10 cellular contexts compared by ENCODE assay signal in the genomic region with DNA sequence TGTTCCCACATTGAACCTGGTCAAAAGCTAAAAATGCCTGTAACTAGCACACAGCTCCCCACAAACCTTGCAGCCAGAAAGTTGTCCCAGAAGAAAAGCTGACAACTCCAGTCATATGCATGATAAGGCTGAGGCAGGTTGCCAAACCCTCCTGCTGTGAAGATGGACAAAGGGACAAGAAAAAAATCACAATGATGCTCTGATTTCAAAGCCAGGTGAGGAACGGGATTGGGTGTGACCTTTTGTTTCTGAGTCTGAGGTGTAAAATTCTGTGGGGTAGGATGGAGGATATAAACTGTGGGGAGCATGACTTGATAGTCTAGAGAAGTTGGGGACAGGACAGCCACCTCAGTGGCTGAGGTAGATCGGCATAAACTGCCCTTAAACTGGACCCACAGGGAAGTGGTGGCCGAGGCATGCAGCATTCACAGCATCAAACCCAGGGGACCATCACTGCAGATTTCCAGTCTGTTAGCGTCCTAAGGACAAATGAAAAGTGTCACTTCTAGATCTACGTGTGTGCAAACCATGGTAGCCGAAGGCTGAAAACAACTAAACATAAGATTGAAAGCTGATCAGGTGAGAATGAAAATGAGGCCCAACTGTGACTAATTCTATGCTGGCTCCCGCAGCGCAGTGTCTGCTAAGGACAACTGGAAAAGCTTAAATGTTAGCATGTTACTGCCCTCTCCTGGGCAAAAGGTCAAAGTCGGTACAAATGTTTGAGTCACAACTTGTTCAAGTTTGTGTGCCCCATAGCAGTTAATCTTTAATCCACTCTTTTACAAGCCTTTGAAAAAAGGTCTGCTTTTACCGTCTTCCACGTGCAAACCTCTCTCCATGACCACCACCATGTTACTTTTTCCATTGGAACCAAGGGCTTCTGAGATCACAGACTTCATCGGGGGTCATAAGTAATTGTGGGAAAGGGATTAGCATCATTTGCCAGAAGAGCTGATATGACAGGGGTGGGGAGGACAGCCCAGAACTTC. TPM values are rescaled to one million over a fixed set of nuclear protein-coding genes. Genes with fewer than 3 reads are reported as not detected.
DNase-seq lines count a peak whose midpoint lies in the region; ATAC-seq and TF ChIP-seq lines count a peak whose summit lies in the region.
"Had no signal": no experiment of that assay in that cellular context is flagged by ENCODE, and none has a peak within 500 bp of the region (broad histone marks: within the 10 kb centered on the region; RNA-seq: fewer than 3 reads in every experiment).

No MANE protein-coding gene starts in this region.

- H3K27ac ChIP-seq in HCT116 (ENCODE audit: low read depth, low read length): peak overlapping the region; percentile 67

- TF ChIP-seq POLR2A in HCT116 (IDR thresholded peaks at IDR 0.05; ENCODE audit: borderline replicate concordance, extremely low read depth, insufficient read depth, insufficient read length): no peak

- DNase-seq in activated CD4-positive, alpha-beta T cell treated with anti-CD3 and anti-CD28 coated beads, Interleukin-2, amount 50 U/mL, for 48 hours: peak; percentile 4 to 9
- DNase-seq in activated CD4-positive, alpha-beta T cell treated with anti-CD3 and anti-CD28 coated beads, Interleukin-2, amount 10 ng/mL, durations not matched to agents 7 days and 5 days: no peak
- DNase-seq in HCT116 (ENCODE audit: low read depth, low spot score) (peak; percentile 77), NCI-H1105 (lab: John Stamatoyannopoulos, UW) (peak; percentile 51), adipocyte (ENCODE audit: low read depth) (peak; percentile 0), islet precursor cell (peak; percentile 85), NCI-H774 (lab: John Stamatoyannopoulos, UW) (no peak)

- no peaks in the 10 kb centered on the region for H3K9me3 Mint-ChIP-seq in activated CD4-positive, alpha-beta T cell treated with anti-CD3 and anti-CD28 coated beads, Interleukin-2, amount 10 ng/mL, durations not matched to agents 7 days and 5 days

- no peak overlapping the region for H3K4me3 Mint-ChIP-seq in activated CD4-positive, alpha-beta T cell treated with anti-CD3 and anti-CD28 coated beads, Interleukin-2, amount 10 ng/mL, durations not matched to agents 7 days and 5 days
- H3K4me3 Mint-ChIP-seq: CD4-positive, CD25-positive, alpha-beta regulatory T cell; stimulated activated naive CD8-positive, alpha-beta T cell treated with anti-CD3 and anti-CD28 coated beads, Interleukin-15, Interleukin-2, amounts not matched to agents 100 ng/mL and 50 ng/mL, for 24 hours had no signal

- no peaks in the 10 kb centered on the region for H3K36me3 Mint-ChIP-seq in activated CD4-positive, alpha-beta T cell treated with anti-CD3 and anti-CD28 coated beads, Interleukin-2, amount 10 ng/mL, durations not matched to agents 7 days and 5 days (ENCODE audit: low read depth)
- H3K36me3 Mint-ChIP-seq: CD4-positive, CD25-positive, alpha-beta regulatory T cell had no signal

- CTCF ChIA-PET in activated CD4-positive, alpha-beta T cell treated with anti-CD3 and anti-CD28 coated beads, Interleukin-2, amount 10 ng/mL, durations not matched to agents 7 days and 5 days (lab: Charles Lee): no interaction called here
- CTCF ChIA-PET in HCT116 (lab: Charles Lee): interaction anchor here (0.6 to 2.1 kb wide), 21 partner anchors 9 to 731 kb away, joined by 3 to 26 read pairs (median 5); no protein-coding TSS in a partner anchor

- intact Hi-C loops in HCT116 (cut with micrococcal nuclease): loop anchor here (1.0 to 5.0 kb wide), 5 partner anchors 77 to 687 kb away; no protein-coding TSS in a partner anchor

- peaks cover 22 to 23% of the 10 kb centered on the region in 2 experiments for H3K4me1 ChIP-seq in HCT116 (ENCODE audit: control insufficient read depth in 1 of 2, insufficient read depth in 2 of 2, low read length in 2 of 2)
- peaks cover 15% of the 10 kb centered on the region for H3K4me1 ChIP-seq in adipocyte (ENCODE audit: control insufficient read depth, insufficient read depth, low read length)

- H3K4me2 ChIP-seq in HCT116 (ENCODE audit: low read length): peak overlapping the region; percentile 57

- H3K9me2 ChIP-seq in HCT116 (ENCODE audit: insufficient read depth): no peaks in the 10 kb centered on the region

- POLR2A ChIA-PET in activated CD4-positive, alpha-beta T cell treated with anti-CD3 and anti-CD28 coated beads, Interleukin-2, amount 10 ng/mL, durations not matched to agents 7 days and 5 days (lab: Charles Lee): no interaction called here
- POLR2A ChIA-PET in HCT116 (lab: Charles Lee): no interaction called here

- no TSS peak for BruUV-seq in HCT116 (replicated peaks; lab: Mats Ljungman, UMichigan)

- peak overlapping the region in 1 of 2 experiments; percentile 26; a peak in 1 of 4 replicates for H3K4me3 ChIP-seq in HCT116 (replicated peaks in 1 of 2; ENCODE audit: low read depth in 1 of 2, low read length in 2 of 2)
- H3K4me3 ChIP-seq in adipocyte (ENCODE audit: low read length): no peak overlapping the region

- H3K9ac ChIP-seq in HCT116 (ENCODE audit: low read length): peak overlapping the region; percentile 33
- peak overlapping the region; percentile 9 for H3K9ac ChIP-seq in adipocyte (ENCODE audit: low read length)

- H3K27me3 Mint-ChIP-seq in activated CD4-positive, alpha-beta T cell treated with anti-CD3 and anti-CD28 coated beads, Interleukin-2, amount 10 ng/mL, durations not matched to agents 7 days and 5 days: peaks cover 26% of the 10 kb centered on the region

- peak overlapping the region; percentile 79 for H2AFZ ChIP-seq in HCT116 (ENCODE audit: low read depth, low read length, poor library complexity, severe bottlenecking)

- peak; percentile 96 for ATAC-seq in HCT116
- ATAC-seq in GM21447 (IDR thresholded peaks at IDR 0.05; ENCODE audit: unreplicated experiment): no peak

- H3K4me1 Mint-ChIP-seq in activated CD4-positive, alpha-beta T cell treated with anti-CD3 and anti-CD28 coated beads, Interleukin-2, amount 10 ng/mL, durations not matched to agents 7 days and 5 days: no peaks in the 10 kb centered on the region
- H3K4me1 Mint-ChIP-seq: CD4-positive, CD25-positive, alpha-beta regulatory T cell had no signal

- no peaks in the 10 kb centered on the region for H3K79me2 ChIP-seq in HCT116 (ENCODE audit: insufficient read depth, low read length)

- peak; percentile 49 to 65 (median 61); a peak in 5 of 6 replicates for TF ChIP-seq CTCF in HCT116 (IDR thresholded peaks at IDR 0.05 in 2 of 3, conservative IDR thresholded peaks at IDR 0.05 in 1 of 3; ENCODE audit: borderline replicate concordance in 1 of 3, insufficient read depth in 1 of 3, low read depth in 2 of 3, low read length in 2 of 3)

- no peaks in the 10 kb centered on the region for H3K36me3 ChIP-seq in HCT116 (ENCODE audit: control insufficient read depth in 1 of 2, insufficient read depth in 2 of 2, low read length in 2 of 2)
- H3K36me3 ChIP-seq in adipocyte (ENCODE audit: control insufficient read depth, insufficient read depth, low read length, severe bottlenecking): no peaks in the 10 kb centered on the region

- H3K9me3 ChIP-seq in HCT116 (ENCODE audit: control insufficient read depth in 1 of 2, insufficient read depth in 1 of 2, low read depth in 1 of 2, low read length in 2 of 2) (peaks cover 0 to 5% of the 10 kb centered on the region in 2 experiments; a peak in 1 of 4 replicates), adipocyte (ENCODE audit: control insufficient read depth, low read length) (peaks cover 17% of the 10 kb centered on the region)

- RAD21 ChIA-PET in HCT116 (lab: Charles Lee; ENCODE audit: low non-redundant PET in 1 of 2, low total read pairs in 2 of 2, uncharacterized antibody in 2 of 2, unreplicated experiment in 2 of 2): interaction anchor here (0.8 to 1.5 kb wide), 8 partner anchors 40 to 687 kb away, joined by 3 to 8 read pairs (median 3); no protein-coding TSS in a partner anchor

- no peaks in the 10 kb centered on the region for H3K27me3 ChIP-seq in HCT116 (ENCODE audit: insufficient read depth, low read length)
- H3K27me3 ChIP-seq in adipocyte (replicated peaks; ENCODE audit: control insufficient read depth, insufficient read depth, low read length): no peaks in the 10 kb centered on the region

- no peaks in the 10 kb centered on the region for H4K20me1 ChIP-seq in HCT116 (ENCODE audit: insufficient read depth)

- peak; percentile 88 for TF ChIP-seq RAD21 in HCT116 (IDR thresholded peaks at IDR 0.05; ENCODE audit: low read depth)

- H3K27ac Mint-ChIP-seq in activated CD4-positive, alpha-beta T cell treated with anti-CD3 and anti-CD28 coated beads, Interleukin-2, amount 10 ng/mL, durations not matched to agents 7 days and 5 days: no peak overlapping the region
- H3K27ac Mint-ChIP-seq: CD4-positive, CD25-positive, alpha-beta regulatory T cell; stimulated activated naive CD8-positive, alpha-beta T cell treated with anti-CD3 and anti-CD28 coated beads, Interleukin-15, Interleukin-2, amounts not matched to agents 100 ng/mL and 50 ng/mL, for 24 hours had no signal

TF ChIP-seq in HCT116, 20 proteins besides CTCF, POLR2A, EP300 and RAD21 (continues in another document):
- TF ChIP-seq SP1 (IDR thresholded peaks at IDR 0.05; ENCODE audit: low read depth): peak; percentile 63
- TF ChIP-seq, protein P1, sequence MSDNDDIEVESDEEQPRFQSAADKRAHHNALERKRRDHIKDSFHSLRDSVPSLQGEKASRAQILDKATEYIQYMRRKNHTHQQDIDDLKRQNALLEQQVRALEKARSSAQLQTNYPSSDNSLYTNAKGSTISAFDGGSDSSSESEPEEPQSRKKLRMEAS (IDR thresholded peaks at IDR 0.05): peak; percentile 59
- TF ChIP-seq, protein P2, sequence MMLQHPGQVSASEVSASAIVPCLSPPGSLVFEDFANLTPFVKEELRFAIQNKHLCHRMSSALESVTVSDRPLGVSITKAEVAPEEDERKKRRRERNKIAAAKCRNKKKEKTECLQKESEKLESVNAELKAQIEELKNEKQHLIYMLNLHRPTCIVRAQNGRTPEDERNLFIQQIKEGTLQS (IDR thresholded peaks at IDR 0.05): no peak
- TF ChIP-seq, protein P3, sequence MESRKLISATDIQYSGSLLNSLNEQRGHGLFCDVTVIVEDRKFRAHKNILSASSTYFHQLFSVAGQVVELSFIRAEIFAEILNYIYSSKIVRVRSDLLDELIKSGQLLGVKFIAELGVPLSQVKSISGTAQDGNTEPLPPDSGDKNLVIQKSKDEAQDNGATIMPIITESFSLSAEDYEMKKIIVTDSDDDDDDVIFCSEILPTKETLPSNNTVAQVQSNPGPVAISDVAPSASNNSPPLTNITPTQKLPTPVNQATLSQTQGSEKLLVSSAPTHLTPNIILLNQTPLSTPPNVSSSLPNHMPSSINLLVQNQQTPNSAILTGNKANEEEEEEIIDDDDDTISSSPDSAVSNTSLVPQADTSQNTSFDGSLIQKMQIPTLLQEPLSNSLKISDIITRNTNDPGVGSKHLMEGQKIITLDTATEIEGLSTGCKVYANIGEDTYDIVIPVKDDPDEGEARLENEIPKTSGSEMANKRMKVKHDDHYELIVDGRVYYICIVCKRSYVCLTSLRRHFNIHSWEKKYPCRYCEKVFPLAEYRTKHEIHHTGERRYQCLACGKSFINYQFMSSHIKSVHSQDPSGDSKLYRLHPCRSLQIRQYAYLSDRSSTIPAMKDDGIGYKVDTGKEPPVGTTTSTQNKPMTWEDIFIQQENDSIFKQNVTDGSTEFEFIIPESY (IDR thresholded peaks at IDR 0.05; ENCODE audit: extremely low read depth, insufficient replicate concordance, low read length): no peak

RNA-seq across cellular contexts. Expression of a gene that starts 39.8 kb away (rescaled TPM):
- total RNA-seq in activated CD4-positive, alpha-beta T cell treated with anti-CD3 and anti-CD28 coated beads, Interleukin-2, amount 10 ng/mL, durations not matched to agents 7 days and 5 days: not detected
- 14.2 TPM for total RNA-seq in HCT116 (2021; ENCODE audit: unreplicated experiment)
- 2.4 and 2.6 TPM in 2 replicates for polyA plus RNA-seq in HCT116 (2012)
- total RNA-seq: CD4-positive, CD25-positive, alpha-beta regulatory T cell had no signal
- polyA plus RNA-seq: CD4-positive, CD25-positive, alpha-beta regulatory T cell had no signal

Comparison
In these comparisons a context has a peak if more than half of its experiments do, and no peak if none do; other contexts are left out.
1. DNase-seq: peak in activated CD4-positive, alpha-beta T cell treated with anti-CD3 and anti-CD28 coated beads, Interleukin-2, amount 50 U/mL, for 48 hours (2 of 2), HCT116 (single experiment), NCI-H1105 (single experiment), adipocyte (single experiment) and islet precursor cell (single experiment); none in activated CD4-positive, alpha-beta T cell treated with anti-CD3 and anti-CD28 coated beads, Interleukin-2, amount 10 ng/mL, durations not matched to agents 7 days and 5 days (single experiment) and NCI-H774 (single experiment).
2. RNA of a gene that starts 39.8 kb away (total RNA-seq): 14.2 TPM in HCT116 (single experiment); not detected in activated CD4-positive, alpha-beta T cell treated with anti-CD3 and anti-CD28 coated beads, Interleukin-2, amount 10 ng/mL, durations not matched to agents 7 days and 5 days; every median in the first group is over 10 times any median in the second.